38 cellular contexts compared by ENCODE assay signal in the genomic region with DNA sequence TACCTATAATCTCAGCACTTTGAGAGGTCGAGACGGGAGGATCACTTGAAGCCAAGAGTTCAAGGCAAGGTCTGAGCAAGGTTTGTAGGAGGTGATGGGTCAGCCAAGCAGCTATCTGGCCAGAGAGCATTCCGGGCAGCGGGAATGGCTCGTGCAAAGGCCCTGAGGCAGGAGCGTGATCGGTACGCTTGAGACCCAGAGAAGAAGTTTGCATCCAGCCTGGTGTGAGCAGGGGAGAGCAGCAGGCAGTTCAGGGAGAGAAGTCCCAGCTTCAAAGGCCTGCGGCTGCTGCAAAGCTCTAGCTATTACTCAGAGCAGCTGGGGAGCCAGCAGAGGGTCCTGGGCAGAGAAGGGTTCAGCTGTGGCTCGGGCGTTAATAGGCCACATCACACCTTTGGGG. TPM values are rescaled to one million over a fixed set of nuclear protein-coding genes. Genes with fewer than 3 reads are reported as not detected.
"Had no signal": no experiment of that assay in that cellular context is flagged by ENCODE, and none has a peak within 500 bp of the region (broad histone marks: within the 10 kb centered on the region; RNA-seq: fewer than 3 reads in every experiment).

No MANE protein-coding gene starts in this region.

- H3K4me1 ChIP-seq: adrenal gland, body of pancreas, breast epithelium, Peyer's patch, SJSA1 had no signal

- H3K9me3 ChIP-seq: adrenal gland, body of pancreas, breast epithelium, Peyer's patch, SJSA1, SK-N-SH had no signal

- H3K9me3 Mint-ChIP-seq: activated CD4-positive, alpha-beta T cell treated with anti-CD3 and anti-CD28 coated beads, Interleukin-2, amount 10 ng/mL, durations not matched to agents 7 days and 5 days; activated naive CD4-positive, alpha-beta T cell treated with anti-CD3 and anti-CD28 coated beads for 36 hours; activated naive CD4-positive, alpha-beta T cell treated with anti-CD3 and anti-CD28 coated beads, Interleukin-2, amount 50 U/mL, for 72 hours; activated T-cell treated with anti-CD3 and anti-CD28 coated beads, Interleukin-2, amount 50 U/mL, for 24 hours; T-helper 1 cell treated with Interleukin-12 subunit alpha and Interleukin-12 subunit beta and Interleukin-4 antibody, amounts not matched to agents 30 μg/mL and 1 μg/mL, for 36 hours; T-helper 2 cell treated with Interferon-gamma antibody and Interleukin-4, amounts not matched to agents 5 μg/mL and 100 μg/mL, for 36 hours; WTC11 had no signal

- H3K36me3 Mint-ChIP-seq: activated naive CD4-positive, alpha-beta T cell treated with anti-CD3 and anti-CD28 coated beads, Interleukin-2, amount 50 U/mL, for 72 hours; WTC11 had no signal

- H3K9ac ChIP-seq: SK-N-SH had no signal

- H3K4me3 Mint-ChIP-seq: activated CD4-positive, alpha-beta T cell treated with anti-CD3 and anti-CD28 coated beads for 36 hours; activated CD4-positive, alpha-beta T cell treated with anti-CD3 and anti-CD28 coated beads, Interleukin-2, amount 10 ng/mL, durations not matched to agents 7 days and 5 days; activated CD8-positive, alpha-beta T cell treated with anti-CD3 and anti-CD28 coated beads, Interleukin-2, amount 10 ng/mL, durations not matched to agents 7 days and 5 days; activated naive CD4-positive, alpha-beta T cell treated with anti-CD3 and anti-CD28 coated beads for 36 hours; activated T-cell treated with anti-CD3 and anti-CD28 coated beads, Interleukin-2, amount 50 U/mL, for 24 hours; T-helper 1 cell treated with Interleukin-12 subunit alpha and Interleukin-12 subunit beta and Interleukin-4 antibody, amounts not matched to agents 30 μg/mL and 1 μg/mL, for 36 hours; T-helper 2 cell treated with Interferon-gamma antibody and Interleukin-4, amounts not matched to agents 5 μg/mL and 100 μg/mL, for 36 hours; WTC11 had no signal

- H3K27me3 ChIP-seq: adrenal gland, body of pancreas, breast epithelium, Peyer's patch, SJSA1 had no signal

- DNase-seq: activated CD4-positive, alpha-beta T cell treated with anti-CD3 and anti-CD28 coated beads for 36 hours; activated CD4-positive, alpha-beta T cell treated with anti-CD3 and anti-CD28 coated beads, Interleukin-2, amount 10 ng/mL, durations not matched to agents 7 days and 5 days; activated CD4-positive, alpha-beta T cell treated with anti-CD3 and anti-CD28 coated beads, Interleukin-2, amount 50 U/mL, for 48 hours; activated CD8-positive, alpha-beta T cell treated with anti-CD3 and anti-CD28 coated beads, Interleukin-2, amount 10 ng/mL, durations not matched to agents 7 days and 5 days; activated gamma-delta T cell treated with Interleukin-2 at 50 U/mL for 16 hours; activated naive CD4-positive, alpha-beta T cell treated with anti-CD3 and anti-CD28 coated beads for 36 hours; activated T-cell treated with anti-CD3 and anti-CD28 coated beads, Interleukin-2, amount 50 U/mL, for 24 hours; body of pancreas; cerebellar nuclear complex; MM.1S; MV-4-11; NCI-H1092 treated with DMSO at 0.1 percent for 48 hours; NCI-H1417; NCI-H146; NCI-H187; NCI-H2029 treated with DMSO at 0.1 percent for 48 hours; NCI-H2171 treated with DMSO at 0.1 percent for 48 hours; NCI-H226; NCI-H446 treated with DMSO at 0.1 percent for 48 hours; NCI-H524 treated with DMSO at 0.1 percent for 48 hours; NK-92 treated with Interleukin-12 subunit alpha and Interleukin-12 subunit beta, amount 100 ng/mL, for 24 hours; PC-3; RPMI8226; SHP77 treated with DMSO at 0.1 percent for 48 hours; SK-N-SH had no signal

- H3K4me3 ChIP-seq: adrenal gland, body of pancreas, breast epithelium, Peyer's patch, SJSA1 had no signal

- FAIRE-seq: astrocyte, TTC549 had no signal

- H3K4me1 Mint-ChIP-seq: activated CD4-positive, alpha-beta T cell treated with anti-CD3 and anti-CD28 coated beads for 36 hours; activated CD4-positive, alpha-beta T cell treated with anti-CD3 and anti-CD28 coated beads, Interleukin-2, amount 10 ng/mL, durations not matched to agents 7 days and 5 days had no signal

- H3K27me3 Mint-ChIP-seq: activated CD4-positive, alpha-beta T cell treated with anti-CD3 and anti-CD28 coated beads for 36 hours; activated CD4-positive, alpha-beta T cell treated with anti-CD3 and anti-CD28 coated beads, Interleukin-2, amount 10 ng/mL, durations not matched to agents 7 days and 5 days; activated T-cell treated with anti-CD3 and anti-CD28 coated beads, Interleukin-2, amount 50 U/mL, for 24 hours had no signal

- H3K27ac Mint-ChIP-seq: activated CD4-positive, alpha-beta T cell treated with anti-CD3 and anti-CD28 coated beads for 36 hours; activated CD4-positive, alpha-beta T cell treated with anti-CD3 and anti-CD28 coated beads, Interleukin-2, amount 10 ng/mL, durations not matched to agents 7 days and 5 days; activated CD8-positive, alpha-beta T cell treated with anti-CD3 and anti-CD28 coated beads, Interleukin-2, amount 10 ng/mL, durations not matched to agents 7 days and 5 days; activated naive CD4-positive, alpha-beta T cell treated with anti-CD3 and anti-CD28 coated beads for 36 hours; activated naive CD4-positive, alpha-beta T cell treated with anti-CD3 and anti-CD28 coated beads, Interleukin-2, amount 50 U/mL, for 72 hours; activated T-cell treated with anti-CD3 and anti-CD28 coated beads, Interleukin-2, amount 50 U/mL, for 24 hours; T-helper 1 cell treated with Interleukin-12 subunit alpha and Interleukin-12 subunit beta and Interleukin-4 antibody, amounts not matched to agents 30 μg/mL and 1 μg/mL, for 36 hours; T-helper 2 cell treated with Interferon-gamma antibody and Interleukin-4, amounts not matched to agents 5 μg/mL and 100 μg/mL, for 36 hours; WTC11 had no signal

- H3K27ac ChIP-seq: adrenal gland, body of pancreas, breast epithelium, Peyer's patch, SJSA1 had no signal

- H3K36me3 ChIP-seq: adrenal gland, breast epithelium, Peyer's patch, SJSA1 had no signal

- ATAC-seq: activated CD4-positive, alpha-beta T cell treated with anti-CD3 and anti-CD28 coated beads for 36 hours; activated CD4-positive, CD25-positive, alpha-beta regulatory T cell treated with anti-CD3 and anti-CD28 coated beads, Interleukin-2, amount 50 U/mL, for 24 hours; activated CD8-positive, alpha-beta T cell treated with anti-CD3 and anti-CD28 coated beads, Interleukin-2, amount 10 ng/mL, durations not matched to agents 7 days and 5 days; activated naive CD4-positive, alpha-beta T cell treated with anti-CD3 and anti-CD28 coated beads, Interleukin-2, amount 50 U/mL, for 72 hours; body of pancreas; PC-3; WTC11 had no signal

RNA-seq across cellular contexts. Expression of a gene that starts 5.1 kb away (rescaled TPM):
- total RNA-seq: activated CD4-positive, alpha-beta T cell treated with anti-CD3 and anti-CD28 coated beads for 36 hours; activated CD4-positive, alpha-beta T cell treated with anti-CD3 and anti-CD28 coated beads, Interleukin-2, amount 10 ng/mL, durations not matched to agents 7 days and 5 days; activated CD8-positive, alpha-beta T cell treated with anti-CD3 and anti-CD28 coated beads, Interleukin-2, amount 10 ng/mL, durations not matched to agents 7 days and 5 days; activated naive CD4-positive, alpha-beta T cell treated with anti-CD3 and anti-CD28 coated beads for 36 hours; activated naive CD4-positive, alpha-beta T cell treated with anti-CD3 and anti-CD28 coated beads, Interleukin-2, amount 50 U/mL, for 72 hours; adrenal gland; astrocyte; body of pancreas; cardiac septum; LHCN-M2; PC-3; Peyer's patch; SJSA1; WTC11 had no signal
- polyA plus RNA-seq: adrenal gland, SK-N-SH had no signal

RNA-seq across cellular contexts. Expression of a gene that starts 18.9 kb away (rescaled TPM):
- total RNA-seq: activated CD4-positive, alpha-beta T cell treated with anti-CD3 and anti-CD28 coated beads for 36 hours; activated CD4-positive, alpha-beta T cell treated with anti-CD3 and anti-CD28 coated beads, Interleukin-2, amount 10 ng/mL, durations not matched to agents 7 days and 5 days; activated CD8-positive, alpha-beta T cell treated with anti-CD3 and anti-CD28 coated beads, Interleukin-2, amount 10 ng/mL, durations not matched to agents 7 days and 5 days; activated naive CD4-positive, alpha-beta T cell treated with anti-CD3 and anti-CD28 coated beads for 36 hours; activated naive CD4-positive, alpha-beta T cell treated with anti-CD3 and anti-CD28 coated beads, Interleukin-2, amount 50 U/mL, for 72 hours; PC-3; SJSA1 had no signal

RNA-seq across cellular contexts. Expression of a gene that starts 22.9 kb away (rescaled TPM):
- total RNA-seq: activated CD4-positive, alpha-beta T cell treated with anti-CD3 and anti-CD28 coated beads for 36 hours; activated CD4-positive, alpha-beta T cell treated with anti-CD3 and anti-CD28 coated beads, Interleukin-2, amount 10 ng/mL, durations not matched to agents 7 days and 5 days; activated CD8-positive, alpha-beta T cell treated with anti-CD3 and anti-CD28 coated beads, Interleukin-2, amount 10 ng/mL, durations not matched to agents 7 days and 5 days; activated naive CD4-positive, alpha-beta T cell treated with anti-CD3 and anti-CD28 coated beads for 36 hours; LHCN-M2; PC-3; SJSA1 had no signal

RNA-seq across cellular contexts. Expression of a gene that starts 44.7 kb away (rescaled TPM):
- total RNA-seq: activated CD4-positive, alpha-beta T cell treated with anti-CD3 and anti-CD28 coated beads for 36 hours; activated CD4-positive, alpha-beta T cell treated with anti-CD3 and anti-CD28 coated beads, Interleukin-2, amount 10 ng/mL, durations not matched to agents 7 days and 5 days; activated CD8-positive, alpha-beta T cell treated with anti-CD3 and anti-CD28 coated beads, Interleukin-2, amount 10 ng/mL, durations not matched to agents 7 days and 5 days; activated naive CD4-positive, alpha-beta T cell treated with anti-CD3 and anti-CD28 coated beads for 36 hours; activated naive CD4-positive, alpha-beta T cell treated with anti-CD3 and anti-CD28 coated beads, Interleukin-2, amount 50 U/mL, for 72 hours; LHCN-M2; PC-3; Peyer's patch; SJSA1 had no signal
